ENCODE assay signal across 18 cellular contexts in genomic region chr10:26743091-26743490, GRCh38. TPM values are rescaled to one million over a fixed set of nuclear protein-coding genes. Genes with fewer than 3 reads are reported as not detected.
DNase-seq lines count a peak whose midpoint lies in the region; ATAC-seq and TF ChIP-seq lines count a peak whose summit lies in the region.
"Had no signal": no experiment of that assay in that cellular context is flagged by ENCODE, and none has a peak within 500 bp of the region (broad histone marks: within the 10 kb centered on the region; RNA-seq: fewer than 3 reads in every experiment).

No MANE protein-coding gene starts in this region.

- H3K4me1 ChIP-seq in A673 (ENCODE audit: insufficient read depth, low read length, poor library complexity, severe bottlenecking) (no peaks in the 10 kb centered on the region), DOHH2 (ENCODE audit: control insufficient read depth, low read length) (peaks cover 63% of the 10 kb centered on the region)
- H3K4me1 ChIP-seq: right atrium auricular region had no signal

- peak overlapping the region; percentile 81 for H3K27ac Mint-ChIP-seq in activated B cell treated with CpG ODN at 0.5 μM for 24 hours

- H4K20me1 ChIP-seq in DOHH2 (ENCODE audit: control insufficient read depth, insufficient read depth, low read depth, low read length), result no peaks in the 10 kb centered on the region

- peaks cover 89% of the 10 kb centered on the region for H3K36me3 ChIP-seq in A673 (ENCODE audit: insufficient read depth, low read length, poor library complexity, severe bottlenecking)
- H3K36me3 ChIP-seq in DOHH2 (ENCODE audit: control insufficient read depth, low read length), result peaks cover 86% of the 10 kb centered on the region

- H3K9me3 Mint-ChIP-seq in activated B cell treated with CpG ODN at 0.5 μM for 24 hours, result no peaks in the 10 kb centered on the region

- ATAC-seq in activated B cell treated with CpG ODN at 0.5 μM for 24 hours (ENCODE audit: low read depth) (no peak), HG03135 (IDR thresholded peaks at IDR 0.05; ENCODE audit: unreplicated experiment) (no peak), HG02884 (IDR thresholded peaks at IDR 0.05; ENCODE audit: unreplicated experiment) (no peak)
- ATAC-seq: activated CD4-positive, CD25-positive, alpha-beta regulatory T cell treated with anti-CD3 and anti-CD28 coated beads, Interleukin-2, amount 50 U/mL, for 24 hours had no signal

- peak overlapping the region; percentile 35; the same call in 1 of the 2 replicates for H3K4me2 ChIP-seq in DOHH2 (ENCODE audit: low read length)

- POLR2A ChIA-PET in A673 (lab: Charles Lee; ENCODE audit: low non-redundant PET) (no interaction called here), activated B cell treated with CpG ODN at 0.5 μM for 24 hours (lab: Charles Lee) (interaction anchor here (0.5 kb wide), 1 partner anchor 15 kb away, joined by 4 read pairs; no protein-coding TSS in a partner anchor)

- BruUV-seq in A673 (replicated peaks; lab: Mats Ljungman, UMichigan), result no TSS peak

- no peaks in the 10 kb centered on the region for H3K9me3 ChIP-seq in A673 (ENCODE audit: low read depth, low read length, poor library complexity, severe bottlenecking)
- H3K9me3 ChIP-seq in DOHH2 (ENCODE audit: control insufficient read depth, insufficient read depth, low read length), result no peaks in the 10 kb centered on the region
- H3K9me3 ChIP-seq: BLaER1 treated with 17β-estradiol and CSF1 and Interleukin-3, amounts not matched to agents 10 nM and 100 nM; right atrium auricular region; thoracic aorta had no signal

- no peaks in the 10 kb centered on the region for H3K27me3 Mint-ChIP-seq in activated B cell treated with CpG ODN at 0.5 μM for 24 hours

- H3K9me2 ChIP-seq in DOHH2 (replicated peaks; ENCODE audit: control insufficient read depth, low read length), result no peaks in the 10 kb centered on the region

- H3K27me3 ChIP-seq in A673 (replicated peaks; ENCODE audit: insufficient read depth, low read depth, low read length, poor library complexity) (no peaks in the 10 kb centered on the region), DOHH2 (ENCODE audit: control insufficient read depth, low read length) (no peaks in the 10 kb centered on the region)
- H3K27me3 ChIP-seq: BLaER1 treated with 17β-estradiol and CSF1 and Interleukin-3, amounts not matched to agents 10 nM and 100 nM; right atrium auricular region had no signal

- intact Hi-C loops in A673 (cut with micrococcal nuclease; ENCODE audit: unreplicated experiment), result no loop called here
- intact Hi-C loops in activated B cell treated with CpG ODN at 0.5 μM for 24 hours (cut with micrococcal nuclease), result loop anchor here (1.0 kb wide), 1 partner anchor 10 kb away; no protein-coding TSS in a partner anchor

- H3K4me3 ChIP-seq in A673 (ENCODE audit: low read depth, low read length, poor library complexity, severe bottlenecking), result no peak overlapping the region
- no peak overlapping the region for H3K4me3 ChIP-seq in DOHH2 (ENCODE audit: low read length)
- H3K4me3 ChIP-seq: BLaER1 treated with 17β-estradiol and CSF1 and Interleukin-3, amounts not matched to agents 10 nM and 100 nM; lung; right atrium auricular region; thoracic aorta had no signal

- peaks cover 25% of the 10 kb centered on the region for H3K79me2 ChIP-seq in DOHH2 (ENCODE audit: control insufficient read depth, low read length)

- no peak overlapping the region for H3K4me3 Mint-ChIP-seq in activated B cell treated with CpG ODN at 0.5 μM for 24 hours

- DNase-seq in A673 (ENCODE audit: low spot score) (no peak), activated B cell treated with CpG ODN at 0.5 μM for 24 hours (no peak), glomerular visceral epithelial cell (ENCODE audit: extremely low spot score) (peak; percentile 3), NCI-H1092 (lab: John Stamatoyannopoulos, UW) (no peak), nucleus accumbens (lab: John Stamatoyannopoulos, UW) (no peak)
- DNase-seq: activated T-cell treated with anti-CD3 and anti-CD28 coated beads, Interleukin-2, amount 50 U/mL, for 1 hour; amniotic stem cell; NCI-H1930; NCI-H748 treated with DMSO at 0.1 percent for 48 hours had no signal

- CTCF ChIA-PET in A673 (lab: Charles Lee), result no interaction called here
- CTCF ChIA-PET in activated B cell treated with CpG ODN at 0.5 μM for 24 hours (lab: Charles Lee), result no interaction called here

- peak overlapping the region; percentile 22 for H3K27ac ChIP-seq in A673 (ENCODE audit: low read depth, low read length, poor library complexity, severe bottlenecking)
- peak overlapping the region; percentile 72 for H3K27ac ChIP-seq in DOHH2 (ENCODE audit: low read depth, low read length)
- H3K27ac ChIP-seq: right atrium auricular region, RWPE1, thoracic aorta had no signal

- H3F3A ChIP-seq in DOHH2 (ENCODE audit: control insufficient read depth, insufficient read depth), result peaks cover 53% of the 10 kb centered on the region

- TF ChIP-seq CTCF in A673 (conservative IDR thresholded peaks at IDR 0.05; ENCODE audit: low read depth, low read length), result no peak
- no peak for TF ChIP-seq CTCF in DOHH2 (IDR thresholded peaks at IDR 0.05; ENCODE audit: low read depth, low read length, poor library complexity, severe bottlenecking)
- no peak for TF ChIP-seq CTCF in activated B cell treated with CpG ODN at 0.5 μM for 24 hours (IDR thresholded peaks at IDR 0.05)

- peaks cover 57% of the 10 kb centered on the region for H3K4me1 Mint-ChIP-seq in activated B cell treated with CpG ODN at 0.5 μM for 24 hours

- peaks cover 67% of the 10 kb centered on the region for H3K36me3 Mint-ChIP-seq in activated B cell treated with CpG ODN at 0.5 μM for 24 hours (ENCODE audit: low read depth)

RNA-seq across cellular contexts. Expression of gene PDSS1, which starts 45.6 kb away (rescaled TPM):
- total RNA-seq in A673 (2021) (46.8 and 55.4 TPM in 2 replicates), activated B cell treated with CpG ODN at 0.5 μM for 24 hours (8.7 and 9.0 TPM in 2 replicates)
